Comparison of ENCODE assay signal across 12 cellular contexts in genomic region chr7:40437498-40437897, GRCh38.
DNase-seq lines count a peak whose midpoint lies in the region; ATAC-seq lines count a peak whose summit lies in the region.
"Had no signal": no experiment of that assay in that cellular context is flagged by ENCODE, and none has a peak within 500 bp of the region (broad histone marks: within the 10 kb centered on the region; RNA-seq: fewer than 3 reads in every experiment).

No MANE protein-coding gene starts in this region.

- ATAC-seq in left lobe of liver, result peak; percentile 64
- no peak for ATAC-seq in GM19324 (IDR thresholded peaks at IDR 0.05; ENCODE audit: low FRiP score, unreplicated experiment)
- no peak for ATAC-seq in activated CD8-positive, alpha-beta memory T cell treated with anti-CD3 and anti-CD28 coated beads, Interleukin-2, amount 10 ng/mL, durations not matched to agents 7 days and 5 days

- DNase-seq in 8988T, result peak; percentile 8
- DNase-seq in HPDE6-E6E7 (ENCODE audit: extremely low spot score), result peak; percentile 22
- peak; percentile 6 to 34 for DNase-seq in T47D (ENCODE audit: low read depth in 1 of 2, low spot score in 1 of 2)
- no peak for DNase-seq in left lobe of liver (ENCODE audit: low spot score)
- no peak for DNase-seq in NCI-H2081 (lab: John Stamatoyannopoulos, UW)
- DNase-seq in mucosa of gallbladder (ENCODE audit: low spot score), result no peak
- no peak for DNase-seq in activated CD8-positive, alpha-beta memory T cell treated with anti-CD3 and anti-CD28 coated beads, Interleukin-2, amount 10 ng/mL, durations not matched to agents 7 days and 5 days
- DNase-seq: BE2C; NCI-H2029 treated with DMSO at 0.1 percent for 48 hours; stimulated activated CD4-positive, alpha-beta T cell treated with anti-CD3 and anti-CD28 coated beads, Interleukin-2, amount 100 ng/mL, for 48 hours had no signal

- no peaks in the 10 kb centered on the region for H3K36me3 Mint-ChIP-seq in activated CD8-positive, alpha-beta memory T cell treated with anti-CD3 and anti-CD28 coated beads, Interleukin-2, amount 10 ng/mL, durations not matched to agents 7 days and 5 days
- H3K36me3 Mint-ChIP-seq: type B pancreatic cell had no signal

- no peaks in the 10 kb centered on the region for H3K27me3 Mint-ChIP-seq in activated CD8-positive, alpha-beta memory T cell treated with anti-CD3 and anti-CD28 coated beads, Interleukin-2, amount 10 ng/mL, durations not matched to agents 7 days and 5 days
- H3K27me3 Mint-ChIP-seq: type B pancreatic cell had no signal

- no peak overlapping the region for H3K27ac Mint-ChIP-seq in activated CD8-positive, alpha-beta memory T cell treated with anti-CD3 and anti-CD28 coated beads, Interleukin-2, amount 10 ng/mL, durations not matched to agents 7 days and 5 days
- H3K27ac Mint-ChIP-seq: type B pancreatic cell had no signal

- H3K4me3 Mint-ChIP-seq in activated CD8-positive, alpha-beta memory T cell treated with anti-CD3 and anti-CD28 coated beads, Interleukin-2, amount 10 ng/mL, durations not matched to agents 7 days and 5 days, result no peak overlapping the region
- H3K4me3 Mint-ChIP-seq: type B pancreatic cell had no signal

- H3K4me1 Mint-ChIP-seq in activated CD8-positive, alpha-beta memory T cell treated with anti-CD3 and anti-CD28 coated beads, Interleukin-2, amount 10 ng/mL, durations not matched to agents 7 days and 5 days, result no peaks in the 10 kb centered on the region

- CTCF ChIA-PET in activated CD8-positive, alpha-beta memory T cell treated with anti-CD3 and anti-CD28 coated beads, Interleukin-2, amount 10 ng/mL, durations not matched to agents 7 days and 5 days (lab: Charles Lee), result no interaction called here

- peaks cover 11% of the 10 kb centered on the region for H3K9me3 Mint-ChIP-seq in activated CD8-positive, alpha-beta memory T cell treated with anti-CD3 and anti-CD28 coated beads, Interleukin-2, amount 10 ng/mL, durations not matched to agents 7 days and 5 days (ENCODE audit: low read depth)

- in situ Hi-C loops in T47D (cut with HindIII; ENCODE audit: low pct_unique_long_range_greater_than_20kb, low sequenced_read_pairs), result no loop called here

Comparison
In these comparisons a context has a peak if more than half of its experiments do, and no peak if none do; other contexts are left out.
1. DNase-seq: peak in 8988T (single experiment), HPDE6-E6E7 (single experiment) and T47D (2 of 2); none in left lobe of liver (single experiment), NCI-H2081 (0 of 2), mucosa of gallbladder (single experiment) and activated CD8-positive, alpha-beta memory T cell treated with anti-CD3 and anti-CD28 coated beads, Interleukin-2, amount 10 ng/mL, durations not matched to agents 7 days and 5 days (single experiment).